Comparison of ENCODE assay signal across 8 cellular contexts in the genomic region with DNA sequence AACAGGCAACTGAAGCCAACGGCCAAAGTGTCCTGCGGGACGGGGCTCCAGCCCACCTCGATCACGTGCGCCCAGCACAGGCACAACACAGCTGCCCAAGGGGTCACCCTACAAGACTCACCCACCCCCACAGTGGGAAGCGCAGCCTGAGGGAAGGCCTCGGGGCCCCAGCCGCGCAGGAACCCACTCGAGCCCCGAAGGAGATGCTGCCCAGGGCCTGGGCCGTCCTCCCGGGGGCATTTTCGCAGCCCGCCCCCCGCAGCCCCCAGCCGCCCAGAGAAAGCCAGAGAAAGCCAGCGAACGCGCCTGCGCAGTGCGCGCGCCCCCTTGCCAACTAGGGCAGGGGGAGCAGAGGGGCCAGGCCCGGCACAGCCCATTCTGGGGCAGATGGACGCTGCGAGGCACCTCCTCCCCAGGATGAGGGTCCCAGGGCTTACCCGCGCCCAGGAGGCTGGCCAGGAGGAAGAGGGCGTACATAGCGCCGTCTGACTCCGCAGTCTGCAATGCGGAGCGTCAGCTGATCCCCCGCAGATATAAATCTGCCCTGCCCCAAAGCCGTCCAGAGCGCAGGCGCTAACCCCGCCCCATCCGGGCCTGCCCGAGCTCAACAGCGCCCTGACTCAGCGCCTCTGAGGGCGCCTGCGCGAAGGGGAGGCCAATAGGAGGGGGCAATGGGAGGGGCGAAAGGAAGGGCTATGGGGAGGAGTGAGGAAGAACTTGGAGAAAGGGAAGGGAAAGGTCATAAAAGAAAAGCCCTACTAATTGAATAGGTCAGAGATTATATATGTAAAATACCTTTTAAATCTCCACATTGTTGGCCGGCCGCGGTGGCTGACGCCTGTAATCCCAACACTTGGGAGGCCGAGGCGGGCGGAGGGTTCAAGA. TPM values are rescaled to one million over a fixed set of nuclear protein-coding genes. Genes with fewer than 3 reads are reported as not detected.
A peak's percentile ranks its signal among the peaks of the same experiment; 100 is the strongest.
DNase-seq lines count a peak whose midpoint lies in the region; ATAC-seq and TF ChIP-seq lines count a peak whose summit lies in the region.

A gene (minus strand): TSS at position 507 of the 885 bp plus-strand sequence. CDS start 30 bp downstream, at position 477.

- H3K9me3 Mint-ChIP-seq in dendritic cell treated with granulocyte-macrophage colony-stimulating factor and Interleukin-4, amounts not matched to agents 40 ng/mL and 50 ng/mL, for 4 days: no peaks in the 10 kb centered on the region

- H3K27me3 Mint-ChIP-seq in dendritic cell treated with granulocyte-macrophage colony-stimulating factor and Interleukin-4, amounts not matched to agents 40 ng/mL and 50 ng/mL, for 4 days: no peaks in the 10 kb centered on the region

- peak within 1 kb of the TSS; percentile 98 for H3K4me3 Mint-ChIP-seq in dendritic cell treated with granulocyte-macrophage colony-stimulating factor and Interleukin-4, amounts not matched to agents 40 ng/mL and 50 ng/mL, for 4 days

- peak within 1 kb of the TSS; percentile 95 for H3K27ac ChIP-seq in C4-2B

- ATAC-seq in GM19395 (IDR thresholded peaks at IDR 0.05; ENCODE audit: unreplicated experiment) (peak; percentile 85), HG03565 (IDR thresholded peaks at IDR 0.05; ENCODE audit: unreplicated experiment) (peak; percentile 89), left lobe of liver (peak; percentile 94)

- peaks cover 45% of the 10 kb centered on the region for H3K36me3 Mint-ChIP-seq in dendritic cell treated with granulocyte-macrophage colony-stimulating factor and Interleukin-4, amounts not matched to agents 40 ng/mL and 50 ng/mL, for 4 days (ENCODE audit: low read depth)

- intact Hi-C loops in dendritic cell treated with granulocyte-macrophage colony-stimulating factor and Interleukin-4, amounts not matched to agents 40 ng/mL and 50 ng/mL, for 4 days (cut with micrococcal nuclease): loop anchor here (2.0 kb wide), 1 partner anchor 38 kb away; no protein-coding TSS in a partner anchor

- TF ChIP-seq CTCF in C4-2B (conservative IDR thresholded peaks at IDR 0.05): no peak

- peak within 1 kb of the TSS; percentile 92 for H3K27ac Mint-ChIP-seq in dendritic cell treated with granulocyte-macrophage colony-stimulating factor and Interleukin-4, amounts not matched to agents 40 ng/mL and 50 ng/mL, for 4 days

- peaks cover 75% of the 10 kb centered on the region for H3K4me1 Mint-ChIP-seq in dendritic cell treated with granulocyte-macrophage colony-stimulating factor and Interleukin-4, amounts not matched to agents 40 ng/mL and 50 ng/mL, for 4 days (ENCODE audit: low read depth)

- DNase-seq in NCI-H774 (lab: John Stamatoyannopoulos, UW) (peak; percentile 96), left lobe of liver (ENCODE audit: low spot score) (peak; percentile 99)
- peak; percentile 98 to 99 for DNase-seq in activated CD4-positive, alpha-beta T cell treated with anti-CD3 and anti-CD28 coated beads, Interleukin-2, amount 50 U/mL, for 4 hours
- peak; percentile 99 for DNase-seq in stimulated activated CD4-positive, alpha-beta T cell treated with anti-CD3 and anti-CD28 coated beads, Interleukin-2, amount 100 ng/mL, for 4 hours (ENCODE audit: low read depth)

RNA-seq across cellular contexts. Expression of the gene that starts here (rescaled TPM):
- 525 TPM for total RNA-seq in left lobe of liver

Comparison
In these comparisons a context has a peak if more than half of its experiments do, and no peak if none do; other contexts are left out.
1. Peak in every context shown above with its lines: DNase-seq, ATAC-seq and H3K27ac ChIP-seq.